Comparison of ENCODE assay signal across 9 cellular contexts in the genomic region with DNA sequence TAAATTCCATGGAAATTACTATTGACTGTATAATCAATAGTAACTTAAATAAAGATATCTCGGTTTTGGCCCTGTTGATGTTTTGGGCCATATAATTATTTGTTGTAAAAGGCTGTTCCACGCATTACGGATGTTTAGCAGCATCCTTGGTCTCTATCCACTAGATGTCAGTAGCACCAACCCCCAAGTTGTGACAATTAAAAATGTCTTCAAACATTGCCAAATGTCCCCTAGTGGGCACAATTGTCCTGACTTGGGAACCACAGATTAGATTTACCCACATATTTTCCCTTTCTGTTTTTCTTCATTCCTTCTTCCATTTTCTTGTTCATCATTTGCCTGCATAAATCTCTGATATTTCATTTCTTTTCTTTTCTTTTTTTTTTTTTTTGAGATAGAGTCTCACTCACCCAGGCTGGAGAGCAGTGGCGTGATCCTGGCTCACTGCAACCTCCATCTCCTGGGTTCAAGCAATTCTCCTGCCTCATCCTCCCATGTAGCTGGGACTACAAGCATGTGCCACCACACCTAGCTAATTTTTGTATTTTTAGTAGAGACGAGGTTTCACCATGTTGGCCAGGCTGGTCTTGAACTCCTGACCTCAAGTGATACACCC. TPM values are rescaled to one million over a fixed set of nuclear protein-coding genes. Genes with fewer than 3 reads are reported as not detected.
A peak's percentile ranks its signal among the peaks of the same experiment; 100 is the strongest.
DNase-seq lines count a peak whose midpoint lies in the region; ATAC-seq and TF ChIP-seq lines count a peak whose summit lies in the region.
"Had no signal": no experiment of that assay in that cellular context is flagged by ENCODE, and none has a peak within 500 bp of the region (broad histone marks: within the 10 kb centered on the region; RNA-seq: fewer than 3 reads in every experiment).

No MANE protein-coding gene starts in this region.

- no peak overlapping the region for H3K4me3 ChIP-seq in SK-N-MC
- H3K4me3 ChIP-seq in spleen = no peak overlapping the region

- H3K36me3 ChIP-seq in SK-N-MC (ENCODE audit: insufficient read depth, low read length) (no peaks in the 10 kb centered on the region), spleen (no peaks in the 10 kb centered on the region)

- H3K9me3 ChIP-seq in SK-N-MC (ENCODE audit: low read depth, low read length) (no peaks in the 10 kb centered on the region), spleen (no peaks in the 10 kb centered on the region)

- TF ChIP-seq POLR2A in spleen (IDR thresholded peaks at IDR 0.05) = no peak

- no peak overlapping the region for H3K27ac ChIP-seq in SK-N-MC
- H3K27ac ChIP-seq in spleen = no peak overlapping the region

- no peak for ATAC-seq in GM18870 (IDR thresholded peaks at IDR 0.05; ENCODE audit: unreplicated experiment)
- no peak for ATAC-seq in HG03571 (IDR thresholded peaks at IDR 0.05; ENCODE audit: unreplicated experiment)
- ATAC-seq: naive thymus-derived CD8-positive, alpha-beta T cell had no signal

- peak in 10 of 11 experiments; percentile 31 to 66 (median 48) for TF ChIP-seq CTCF in spleen (IDR thresholded peaks at IDR 0.05 in 8 of 11, conservative IDR thresholded peaks at IDR 0.05 in 3 of 11)

- DNase-seq in stimulated activated CD4-positive, alpha-beta T cell treated with anti-CD3 and anti-CD28 coated beads, Interleukin-15, amount 100 ng/mL, for 24 hours = peak; percentile 31
- DNase-seq in stimulated activated CD4-positive, alpha-beta T cell treated with anti-CD3 and anti-CD28 coated beads, Interleukin-12 subunit alpha, Interleukin-12 subunit beta, amount 100 ng/mL, for 4 hours = no peak
- DNase-seq in KG1 (lab: John Stamatoyannopoulos, UW) (peak; percentile 2), SK-N-MC (ENCODE audit: low read depth, low spot score) (peak; percentile 20), fibroblast of the conjunctiva (ENCODE audit: low read depth) (peak; percentile 12), spleen (no peak)

- intact Hi-C loops in spleen (cut with DNase I; ENCODE audit: low total_unique reads) = loop anchor here (10.0 kb wide), 1 partner anchor 182 kb away; no protein-coding TSS in a partner anchor

- H3K27me3 ChIP-seq in spleen (replicated peaks in 1 of 7) = peaks cover 0 to 26% (median 0%) of the 10 kb centered on the region in 7 donors

- 45 to 60% (median 52%) methylated on average over 5 of the region's 5 CpGs for WGBS in spleen, 5 donors

- H3K9ac ChIP-seq in SK-N-MC (ENCODE audit: insufficient read length) = no peak overlapping the region

- no peaks in the 10 kb centered on the region for H3K4me1 ChIP-seq in spleen

RNA-seq across cellular contexts. Expression of a gene that starts 13.6 kb away (rescaled TPM):
- total RNA-seq in spleen = not detected
- polyA plus RNA-seq in spleen = not detected
- total RNA-seq: naive thymus-derived CD8-positive, alpha-beta T cell had no signal
- polyA plus RNA-seq: naive thymus-derived CD8-positive, alpha-beta T cell had no signal

RNA-seq across cellular contexts. Expression of a gene that starts 36.9 kb away (rescaled TPM):
- not detected for total RNA-seq in spleen
- not detected for polyA plus RNA-seq in spleen
- total RNA-seq: naive thymus-derived CD8-positive, alpha-beta T cell had no signal
- polyA plus RNA-seq: naive thymus-derived CD8-positive, alpha-beta T cell had no signal

RNA-seq across cellular contexts. Expression of a gene that starts 38.4 kb away (rescaled TPM):
- not detected for total RNA-seq in spleen
- not detected for polyA plus RNA-seq in spleen
- total RNA-seq: naive thymus-derived CD8-positive, alpha-beta T cell had no signal
- polyA plus RNA-seq: naive thymus-derived CD8-positive, alpha-beta T cell had no signal

RNA-seq across cellular contexts. Expression of a gene that starts 45.5 kb away (rescaled TPM):
- total RNA-seq in spleen = not detected
- polyA plus RNA-seq in spleen = under 1 TPM in 1 of 3 donors, not detected in 2; 0.10 TPM
- total RNA-seq: naive thymus-derived CD8-positive, alpha-beta T cell had no signal
- polyA plus RNA-seq: naive thymus-derived CD8-positive, alpha-beta T cell had no signal

RNA-seq across cellular contexts. Expression of a gene that starts 53.4 kb away (rescaled TPM):
- total RNA-seq in spleen = not detected
- polyA plus RNA-seq in spleen = not detected
- total RNA-seq: naive thymus-derived CD8-positive, alpha-beta T cell had no signal
- polyA plus RNA-seq: naive thymus-derived CD8-positive, alpha-beta T cell had no signal

Comparison
In these comparisons a context has a peak if more than half of its experiments do, and no peak if none do; other contexts are left out.
1. DNase-seq: peak in stimulated activated CD4-positive, alpha-beta T cell treated with anti-CD3 and anti-CD28 coated beads, Interleukin-15, amount 100 ng/mL, for 24 hours (single experiment), KG1 (single experiment), SK-N-MC (single experiment) and fibroblast of the conjunctiva (single experiment); none in stimulated activated CD4-positive, alpha-beta T cell treated with anti-CD3 and anti-CD28 coated beads, Interleukin-12 subunit alpha, Interleukin-12 subunit beta, amount 100 ng/mL, for 4 hours (single experiment) and spleen (single experiment).